Comparison of ENCODE assay signal across 27 cellular contexts in genomic region chr6:53754330-53754729, GRCh38.
"Had no signal": no experiment of that assay in that cellular context is flagged by ENCODE, and none has a peak within 500 bp of the region (broad histone marks: within the 10 kb centered on the region; RNA-seq: fewer than 3 reads in every experiment).

No MANE protein-coding gene starts in this region.

- DNase-seq: heart right ventricle; islet precursor cell; kidney glomerular epithelial cell; left cardiac atrium; mesenchymal stem cell; naive thymus-derived CD8-positive, alpha-beta T cell; nucleus accumbens; psoas muscle; right lobe of liver; stimulated activated CD4-positive, alpha-beta T cell treated with anti-CD3 and anti-CD28 coated beads, Interleukin-1b, Interleukin-23, amount 100 ng/mL, for 48 hours; stimulated activated CD4-positive, alpha-beta T cell treated with anti-CD3 and anti-CD28 coated beads, Interleukin-2, amount 100 ng/mL, for 48 hours; stimulated activated CD4-positive, alpha-beta T cell treated with anti-CD3 and anti-CD28 coated beads, Interleukin-4, amount 100 ng/mL, for 4 hours; stimulated activated CD8-positive, alpha-beta memory T cell treated with anti-CD3 and anti-CD28 coated beads, Interleukin-4, amount 100 ng/mL, for 48 hours; stimulated activated naive CD4-positive, alpha-beta T cell treated with Interleukin-2 at 50 U/mL for 16 hours; stimulated activated naive CD8-positive, alpha-beta T cell treated with anti-CD3 and anti-CD28 coated beads, Interleukin-15, amount 100 ng/mL, for 72 hours; testis; tibial artery; trophoblast cell had no signal

- H3K27me3 Mint-ChIP-seq: stimulated activated memory B cell treated with anti-CD40 and anti-IgM and Interleukin-4, amounts not matched to agents 10 μg/mL and 1 μg/mL and 100 μg/mL, for 72 hours; stimulated activated naive CD8-positive, alpha-beta T cell treated with anti-CD3 and anti-CD28 coated beads, Interleukin-15, amount 100 ng/mL, for 72 hours had no signal

- H3K27ac ChIP-seq: heart right ventricle, hepatocyte, parathyroid adenoma, psoas muscle, right atrium auricular region, right lobe of liver, testis, tibial artery had no signal

- H2AFZ ChIP-seq: hepatocyte, parathyroid adenoma had no signal

- H3K4me3 Mint-ChIP-seq: naive thymus-derived CD8-positive, alpha-beta T cell; nephron; neural crest cell; stimulated activated memory B cell treated with anti-CD40 and anti-IgM and Interleukin-4, amounts not matched to agents 10 μg/mL and 1 μg/mL and 100 μg/mL, for 72 hours; stimulated activated naive CD8-positive, alpha-beta T cell treated with anti-CD3 and anti-CD28 coated beads, Interleukin-15, amount 100 ng/mL, for 72 hours had no signal

- H3K79me2 ChIP-seq: hepatocyte, parathyroid adenoma had no signal

- H3K27ac Mint-ChIP-seq: naive thymus-derived CD8-positive, alpha-beta T cell; nephron; stimulated activated memory B cell treated with anti-CD40 and anti-IgM and Interleukin-4, amounts not matched to agents 10 μg/mL and 1 μg/mL and 100 μg/mL, for 72 hours; stimulated activated naive CD8-positive, alpha-beta T cell treated with anti-CD3 and anti-CD28 coated beads, Interleukin-15, amount 100 ng/mL, for 72 hours had no signal

- H3K4me1 Mint-ChIP-seq: naive thymus-derived CD8-positive, alpha-beta T cell; nephron; neural crest cell; stimulated activated memory B cell treated with anti-CD40 and anti-IgM and Interleukin-4, amounts not matched to agents 10 μg/mL and 1 μg/mL and 100 μg/mL, for 72 hours; stimulated activated naive CD8-positive, alpha-beta T cell treated with anti-CD3 and anti-CD28 coated beads, Interleukin-15, amount 100 ng/mL, for 72 hours had no signal

- ATAC-seq: heart right ventricle; left cardiac atrium; left lobe of liver; naive thymus-derived CD8-positive, alpha-beta T cell; psoas muscle; right lobe of liver; stimulated activated memory B cell treated with anti-CD40 and anti-IgM and Interleukin-4, amounts not matched to agents 10 μg/mL and 1 μg/mL and 100 μg/mL, for 72 hours; stimulated activated naive CD8-positive, alpha-beta T cell treated with anti-CD3 and anti-CD28 coated beads, Interleukin-15, amount 100 ng/mL, for 72 hours had no signal

- H3K4me2 ChIP-seq: hepatocyte, smooth muscle cell had no signal

- H3K4me1 ChIP-seq: heart right ventricle, parathyroid adenoma, psoas muscle, right atrium auricular region, right lobe of liver, testis, tibial artery had no signal

- H3K36me3 ChIP-seq: heart right ventricle, right atrium auricular region, right lobe of liver, tibial artery, vagina had no signal

- H3K4me3 ChIP-seq: heart right ventricle, hepatocyte, psoas muscle, right atrium auricular region, right lobe of liver, smooth muscle cell, testis, tibial artery, vagina had no signal

- H3K27me3 ChIP-seq: heart right ventricle, hepatocyte, right atrium auricular region, right lobe of liver, testis, tibial artery, vagina had no signal

- H3K9ac ChIP-seq: parathyroid adenoma had no signal

- H3K9me3 Mint-ChIP-seq: naive thymus-derived CD8-positive, alpha-beta T cell; nephron; neural crest cell; stimulated activated memory B cell treated with anti-CD40 and anti-IgM and Interleukin-4, amounts not matched to agents 10 μg/mL and 1 μg/mL and 100 μg/mL, for 72 hours; stimulated activated naive CD8-positive, alpha-beta T cell treated with anti-CD3 and anti-CD28 coated beads, Interleukin-15, amount 100 ng/mL, for 72 hours had no signal

- H3K9me3 ChIP-seq: heart right ventricle, psoas muscle, right atrium auricular region, right lobe of liver, testis, tibial artery, vagina had no signal

- H3K36me3 Mint-ChIP-seq: naive thymus-derived CD8-positive, alpha-beta T cell; stimulated activated memory B cell treated with anti-CD40 and anti-IgM and Interleukin-4, amounts not matched to agents 10 μg/mL and 1 μg/mL and 100 μg/mL, for 72 hours had no signal
